Comparison of ENCODE assay signal across 12 cellular contexts in genomic region chr11:11856638-11857037, GRCh38. TPM values are rescaled to one million over a fixed set of nuclear protein-coding genes. Genes with fewer than 3 reads are reported as not detected.
DNase-seq lines count a peak whose midpoint lies in the region; ATAC-seq and TF ChIP-seq lines count a peak whose summit lies in the region.
"Had no signal": no experiment of that assay in that cellular context is flagged by ENCODE, and none has a peak within 500 bp of the region (broad histone marks: within the 10 kb centered on the region; RNA-seq: fewer than 3 reads in every experiment).

No MANE protein-coding gene starts in this region.

- no peaks in the 10 kb centered on the region for H3K36me3 Mint-ChIP-seq in T-helper 17 cell (ENCODE audit: low read depth)

- peak overlapping the region; percentile 33 for H3K4me3 Mint-ChIP-seq in T-helper 17 cell
- H3K4me3 Mint-ChIP-seq: dendritic cell treated with granulocyte-macrophage colony-stimulating factor and Interleukin-4, amounts not matched to agents 40 ng/mL and 50 ng/mL, for 4 days had no signal

- H3K4me1 Mint-ChIP-seq in T-helper 17 cell: peaks cover 45% of the 10 kb centered on the region

- no peak overlapping the region for H3K27ac ChIP-seq in DND-41 (ENCODE audit: low read length)
- H3K27ac ChIP-seq in GM23248: no peak overlapping the region
- H3K27ac ChIP-seq: ovary had no signal

- H3F3A ChIP-seq in GM23248 (ENCODE audit: insufficient read depth): no peaks in the 10 kb centered on the region

- H3K79me2 ChIP-seq in DND-41 (ENCODE audit: insufficient read depth, low read length): peaks cover 98% of the 10 kb centered on the region
- H3K79me2 ChIP-seq in GM23248 (ENCODE audit: insufficient read depth): peaks cover 100% of the 10 kb centered on the region

- H3K4me3 ChIP-seq in DND-41 (ENCODE audit: low read depth in 1 of 2, low read length in 2 of 2): no peak overlapping the region
- no peak overlapping the region for H3K4me3 ChIP-seq in GM23248
- H3K4me3 ChIP-seq: ovary had no signal

- H3K27me3 ChIP-seq in DND-41 (ENCODE audit: insufficient read depth, low read length, poor library complexity) (no peaks in the 10 kb centered on the region), GM23248 (replicated peaks; ENCODE audit: insufficient read depth) (no peaks in the 10 kb centered on the region)
- H3K27me3 ChIP-seq: ovary had no signal

- in situ Hi-C loops in GM23248 (cut with MboI): no loop called here

- no peak overlapping the region for H3K27ac Mint-ChIP-seq in T-helper 17 cell
- H3K27ac Mint-ChIP-seq: dendritic cell treated with granulocyte-macrophage colony-stimulating factor and Interleukin-4, amounts not matched to agents 40 ng/mL and 50 ng/mL, for 4 days had no signal

- H3K9me2 ChIP-seq in GM23248 (ENCODE audit: insufficient read depth): no peaks in the 10 kb centered on the region

- H3K36me3 ChIP-seq in DND-41 (ENCODE audit: insufficient read depth, low read length): no peaks in the 10 kb centered on the region
- no peaks in the 10 kb centered on the region for H3K36me3 ChIP-seq in GM23248 (ENCODE audit: low read depth)
- H3K36me3 ChIP-seq: ovary had no signal

- H3K4me1 ChIP-seq in DND-41 (ENCODE audit: insufficient read depth, low read length) (peaks cover 31% of the 10 kb centered on the region), GM23248 (ENCODE audit: insufficient read depth) (peaks cover 42% of the 10 kb centered on the region)

- H2AFZ ChIP-seq in DND-41 (ENCODE audit: low read depth, low read length): no peak overlapping the region
- no peak overlapping the region for H2AFZ ChIP-seq in GM23248

- WGBS in GM23248 (ENCODE audit: low coverage in 1 of 2, low lambda C conversion rate in 2 of 2, missing lambda C conversion rate in 2 of 2), 2 experiments: 88 to 100% methylated on average over 1 of the region's 1 CpG

- no peaks in the 10 kb centered on the region for H3K9me3 ChIP-seq in DND-41 (ENCODE audit: insufficient read depth, low read length, severe bottlenecking)
- H3K9me3 ChIP-seq in GM23248 (ENCODE audit: low read depth): no peaks in the 10 kb centered on the region
- H3K9me3 ChIP-seq in T-helper 17 cell (ENCODE audit: control insufficient read depth, low read length, poor library complexity, severe bottlenecking): no peaks in the 10 kb centered on the region
- H3K9me3 ChIP-seq: ovary had no signal

- H3K27me3 Mint-ChIP-seq in T-helper 17 cell: no peaks in the 10 kb centered on the region
- H3K27me3 Mint-ChIP-seq: dendritic cell treated with granulocyte-macrophage colony-stimulating factor and Interleukin-4, amounts not matched to agents 40 ng/mL and 50 ng/mL, for 4 days had no signal

- TF ChIP-seq CTCF in DND-41 (IDR thresholded peaks at IDR 0.05; ENCODE audit: borderline replicate concordance, extremely low read depth, low read length, poor library complexity, severe bottlenecking): no peak

- peak; percentile 49 for DNase-seq in DND-41
- DNase-seq in GM23248: peak; percentile 22
- DNase-seq in T-helper 17 cell: no peak
- peak; percentile 40 for DNase-seq in myocyte (ENCODE audit: low read depth)
- DNase-seq in stimulated activated CD4-positive, alpha-beta T cell treated with anti-CD3 and anti-CD28 coated beads, Interleukin-2, amount 100 ng/mL, for 24 hours: no peak
- DNase-seq: hippocampal formation, NCI-H526 treated with DMSO at 0.1 percent for 48 hours, ovary had no signal

- ATAC-seq in DND-41 (ENCODE audit: insufficient read depth, low read depth): peak; percentile 96
- peak; percentile 88 for ATAC-seq in T-helper 17 cell
- no peak for ATAC-seq in GM21737 (IDR thresholded peaks at IDR 0.05; ENCODE audit: unreplicated experiment)
- ATAC-seq in GM21619 (IDR thresholded peaks at IDR 0.05; ENCODE audit: unreplicated experiment): no peak
- ATAC-seq in HG03135 (IDR thresholded peaks at IDR 0.05; ENCODE audit: unreplicated experiment): no peak

- H3K4me2 ChIP-seq in DND-41 (ENCODE audit: insufficient read depth, low read length) (no peak overlapping the region), GM23248 (ENCODE audit: unreplicated experiment) (peak overlapping the region; percentile 4)

- H4K20me1 ChIP-seq in DND-41 (ENCODE audit: insufficient read depth, low read length) (peaks cover 80% of the 10 kb centered on the region), GM23248 (ENCODE audit: insufficient read depth) (peaks cover 30% of the 10 kb centered on the region; the same call in 1 of the 2 replicates)

- H3K9ac ChIP-seq in DND-41 (ENCODE audit: low read depth, low read length) (no peak overlapping the region), GM23248 (no peak overlapping the region)

RNA-seq across cellular contexts. Expression of gene USP47, which starts 14.9 kb away (rescaled TPM):
- 53.0 and 58.8 TPM in 2 replicates for total RNA-seq in GM23248 (2014; rRNA removed; shearing (Covaris generic))
- polyA plus RNA-seq in GM23248 (2016; fragmentation: Nextera tagmentation; extraction: Ambion mirVana): 35.9 and 36.3 TPM in 2 replicates
- total RNA-seq in T-helper 17 cell (10 to 100 TPM; 71.5 to 82.3 TPM), myocyte (67.1 and 75.4 TPM in 2 replicates)
- 19.0 TPM for polyA plus RNA-seq in myocyte (2012)

Comparison
In these comparisons a context has a peak if more than half of its experiments do, and no peak if none do; other contexts are left out.
1. ATAC-seq: peak in DND-41 (single experiment) and T-helper 17 cell (single experiment); none in GM21737 (single experiment), GM21619 (single experiment) and HG03135 (single experiment).
2. DNase-seq: peak in DND-41 (single experiment), GM23248 (single experiment) and myocyte (single experiment); none in T-helper 17 cell (0 of 3) and stimulated activated CD4-positive, alpha-beta T cell treated with anti-CD3 and anti-CD28 coated beads, Interleukin-2, amount 100 ng/mL, for 24 hours (0 of 2).